ENCODE assay signal across 14 cellular contexts in genomic region chr1:55534565-55535091, GRCh38.
"Had no signal": no experiment of that assay in that cellular context is flagged by ENCODE, and none has a peak within 500 bp of the region (broad histone marks: within the 10 kb centered on the region; RNA-seq: fewer than 3 reads in every experiment).

No MANE protein-coding gene starts in this region.

- ATAC-seq: activated CD4-positive, alpha-beta T cell treated with anti-CD3 and anti-CD28 coated beads for 36 hours; activated CD8-positive, alpha-beta T cell treated with anti-CD3 and anti-CD28 coated beads for 36 hours; activated T-cell treated with anti-CD3 and anti-CD28 coated beads, Interleukin-2, amount 50 U/mL, for 4 hours; gastrocnemius medialis; heart left ventricle; lower lobe of right lung; psoas muscle had no signal

- DNase-seq: activated CD4-positive, alpha-beta T cell treated with anti-CD3 and anti-CD28 coated beads for 36 hours; activated CD8-positive, alpha-beta T cell treated with anti-CD3 and anti-CD28 coated beads for 36 hours; activated effector memory CD4-positive, alpha-beta T cell treated with Interleukin-2 at 50 U/mL for 16 hours; activated naive CD4-positive, alpha-beta T cell treated with anti-CD3 and anti-CD28 coated beads, Interleukin-2, amount 50 U/mL, for 16 hours; activated T-cell treated with anti-CD3 and anti-CD28 coated beads, Interleukin-2, amount 50 U/mL, for 4 hours; endodermal cell; gastrocnemius medialis; heart left ventricle; lower lobe of right lung; psoas muscle; sigmoid colon; spleen; stomach; testis had no signal
